24 cellular contexts compared by ENCODE assay signal in the genomic region with DNA sequence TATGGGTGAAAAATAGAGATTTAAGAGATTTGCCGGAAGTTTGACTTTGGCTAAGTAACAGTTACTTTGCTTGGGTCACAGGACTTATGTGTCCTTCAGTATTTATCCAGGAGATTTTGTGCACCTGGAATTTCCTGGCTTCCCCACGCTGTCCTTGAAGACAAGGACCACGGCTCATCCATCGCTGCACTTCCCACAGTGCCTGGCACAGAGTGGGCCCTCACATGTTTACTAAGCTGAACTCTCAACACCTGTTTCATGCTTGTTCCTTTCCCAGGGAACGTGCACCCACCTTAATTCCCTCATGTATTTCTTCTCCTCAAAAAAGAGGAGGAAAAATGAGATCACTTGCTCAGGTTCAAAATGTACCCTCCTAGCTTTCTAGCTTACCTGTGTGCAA. TPM values are rescaled to one million over a fixed set of nuclear protein-coding genes. Genes with fewer than 3 reads are reported as not detected.
DNase-seq lines count a peak whose midpoint lies in the region; ATAC-seq and TF ChIP-seq lines count a peak whose summit lies in the region.
"Had no signal": no experiment of that assay in that cellular context is flagged by ENCODE, and none has a peak within 500 bp of the region (broad histone marks: within the 10 kb centered on the region; RNA-seq: fewer than 3 reads in every experiment).

No MANE protein-coding gene starts in this region.

- peaks cover 11% of the 10 kb centered on the region for H3F3A ChIP-seq in SK-N-SH (replicated peaks; ENCODE audit: insufficient read depth)

- H3K4me2 ChIP-seq in SK-N-SH, result 0 out of 2 replicates have a peak overlapping the region, but pooled peaks have one; percentile 52

- no peaks in the 10 kb centered on the region for H3K36me3 Mint-ChIP-seq in brain
- H3K36me3 Mint-ChIP-seq in nephron (ENCODE audit: low read depth), result no peaks in the 10 kb centered on the region
- H3K36me3 Mint-ChIP-seq: CD4-positive, CD25-positive, alpha-beta regulatory T cell had no signal

- intact Hi-C loops in thyroid gland (cut with DNase I), result no loop called here

- no peak for TF ChIP-seq EP300 in SK-N-SH (IDR thresholded peaks at IDR 0.05; ENCODE audit: borderline replicate concordance in 1 of 2, low read depth in 1 of 2, low read length in 1 of 2)

- H3K4me1 Mint-ChIP-seq in brain, result peaks cover 48% of the 10 kb centered on the region
- peaks cover 38% of the 10 kb centered on the region for H3K4me1 Mint-ChIP-seq in nephron
- H3K4me1 Mint-ChIP-seq: activated CD4-positive, alpha-beta T cell treated with anti-CD3 and anti-CD28 coated beads, Interleukin-2, amount 10 ng/mL, durations not matched to agents 7 days and 5 days; CD4-positive, CD25-positive, alpha-beta regulatory T cell; central memory CD8-positive, alpha-beta T cell had no signal

- H3K27me3 Mint-ChIP-seq in brain (no peaks in the 10 kb centered on the region), nephron (ENCODE audit: low read depth) (peaks cover 18% of the 10 kb centered on the region)
- H3K27me3 Mint-ChIP-seq: CD4-positive, CD25-positive, alpha-beta regulatory T cell had no signal

- H3K36me3 ChIP-seq in SK-N-SH (replicated peaks in 1 of 2; ENCODE audit: control insufficient read depth in 1 of 2, insufficient read depth in 2 of 2, low read length in 1 of 2), result no peaks in the 10 kb centered on the region
- H3K36me3 ChIP-seq in thyroid gland, result no peaks in the 10 kb centered on the region
- H3K36me3 ChIP-seq: MG63, upper lobe of right lung had no signal

- TF ChIP-seq POLR2A in thyroid gland (IDR thresholded peaks at IDR 0.05), result no peak

- no peaks in the 10 kb centered on the region for H3K9me2 ChIP-seq in SK-N-SH

- peaks cover 0 to 3% (median 0%) of the 10 kb centered on the region in 5 experiments for H3K9me3 Mint-ChIP-seq in brain
- no peaks in the 10 kb centered on the region for H3K9me3 Mint-ChIP-seq in nephron
- H3K9me3 Mint-ChIP-seq: activated CD4-positive, alpha-beta T cell treated with anti-CD3 and anti-CD28 coated beads, Interleukin-2, amount 10 ng/mL, durations not matched to agents 7 days and 5 days; activated T-helper 1 cell treated with anti-CD3 and anti-CD28 coated beads, Interleukin-12 subunit alpha, Interleukin-12 subunit beta, Interleukin-2, Interleukin-4 antibody, amounts not matched to agents 30 ng/mL and 10 ng/mL and 1 ng/mL, durations not matched to agents 14 hours and 24 hours and 36 hours; central memory CD8-positive, alpha-beta T cell; H9 had no signal

- H3K27me3 ChIP-seq in SK-N-SH (ENCODE audit: insufficient read depth), result no peaks in the 10 kb centered on the region
- no peaks in the 10 kb centered on the region for H3K27me3 ChIP-seq in thyroid gland
- H3K27me3 ChIP-seq: MG63, upper lobe of right lung had no signal

- POLR2A ChIA-PET in SK-N-SH (lab: Yijun Ruan, JAX), result no interaction called here

- TF ChIP-seq CTCF in SK-N-SH (IDR thresholded peaks at IDR 0.05) (no peak), brain (conservative IDR thresholded peaks at IDR 0.05) (no peak), nephron (IDR thresholded peaks at IDR 0.05; ENCODE audit: unreplicated experiment in 3 of 3) (no peak), thyroid gland (IDR thresholded peaks at IDR 0.05) (no peak)

- H3K9me3 ChIP-seq in SK-N-SH (no peaks in the 10 kb centered on the region), thyroid gland (no peaks in the 10 kb centered on the region)
- H3K9me3 ChIP-seq: MG63, upper lobe of right lung had no signal

- H3K79me2 ChIP-seq in SK-N-SH (ENCODE audit: insufficient read depth), result no peaks in the 10 kb centered on the region; the same call in 1 of the 2 replicates

- WGBS in SK-N-SH (ENCODE audit: low lambda C conversion rate), result 93% methylated on average over 5 of the region's 5 CpGs
- 92 to 94% methylated on average over 5 of the region's 5 CpGs for WGBS in thyroid gland, 2 donors

- H3K4me3 Mint-ChIP-seq in brain, result peak overlapping the region in 1 of 5 experiments; percentile 11
- no peak overlapping the region for H3K4me3 Mint-ChIP-seq in nephron
- H3K4me3 Mint-ChIP-seq: activated CD4-positive, alpha-beta T cell treated with anti-CD3 and anti-CD28 coated beads, Interleukin-2, amount 10 ng/mL, durations not matched to agents 7 days and 5 days; activated T-helper 1 cell treated with anti-CD3 and anti-CD28 coated beads, Interleukin-12 subunit alpha, Interleukin-12 subunit beta, Interleukin-2, Interleukin-4 antibody, amounts not matched to agents 30 ng/mL and 10 ng/mL and 1 ng/mL, durations not matched to agents 14 hours and 24 hours and 36 hours; CD4-positive, CD25-positive, alpha-beta regulatory T cell; central memory CD8-positive, alpha-beta T cell; H9 had no signal

- H3K4me3 ChIP-seq in SK-N-SH (ENCODE audit: low read depth in 2 of 2, low read length in 1 of 2), result no peak overlapping the region
- no peak overlapping the region for H3K4me3 ChIP-seq in thyroid gland (replicated peaks in 1 of 3)
- H3K4me3 ChIP-seq: MG63, upper lobe of right lung had no signal

- peaks cover 23 to 39% of the 10 kb centered on the region in 2 experiments for H3K4me1 ChIP-seq in SK-N-SH (ENCODE audit: control insufficient read depth in 1 of 2, insufficient read depth in 2 of 2, low read depth in 1 of 2, low read length in 1 of 2)
- H3K4me1 ChIP-seq in thyroid gland, result peaks cover 11 to 16% of the 10 kb centered on the region in 2 donors
- H3K4me1 ChIP-seq: upper lobe of right lung had no signal

- TF ChIP-seq RAD21 in SK-N-SH (IDR thresholded peaks at IDR 0.05; ENCODE audit: low read length), result no peak

- H2AFZ ChIP-seq in SK-N-SH (ENCODE audit: low read depth), result no peak overlapping the region

- H3K27ac ChIP-seq in SK-N-SH (ENCODE audit: low read depth in 2 of 2, low read length in 1 of 2) (peak overlapping the region in 1 of 2 experiments; percentile 98; a peak in 1 of 4 replicates), thyroid gland (peak overlapping the region in 2 of 3 donors; percentile 16 to 33)
- H3K27ac ChIP-seq: 22Rv1, upper lobe of right lung had no signal

- CTCF ChIA-PET in SK-N-SH (lab: Yijun Ruan, JAX), result interaction anchor here (0.8 to 1.7 kb wide), 2 partner anchors 13 to 211 kb away, joined by 3 to 4 read pairs; no protein-coding TSS in a partner anchor

- H3K9ac ChIP-seq in SK-N-SH, result no peak overlapping the region

- H4K20me1 ChIP-seq in SK-N-SH (ENCODE audit: insufficient read depth), result no peaks in the 10 kb centered on the region

- H3K27ac Mint-ChIP-seq in brain, result peak overlapping the region in 4 of 5 experiments; percentile 97 to 98 (median 98)
- H3K27ac Mint-ChIP-seq in nephron, result peak overlapping the region in 2 of 3 experiments; percentile 40 to 48
- H3K27ac Mint-ChIP-seq: activated CD4-positive, alpha-beta T cell treated with anti-CD3 and anti-CD28 coated beads, Interleukin-2, amount 10 ng/mL, durations not matched to agents 7 days and 5 days; activated T-helper 1 cell treated with anti-CD3 and anti-CD28 coated beads, Interleukin-12 subunit alpha, Interleukin-12 subunit beta, Interleukin-2, Interleukin-4 antibody, amounts not matched to agents 30 ng/mL and 10 ng/mL and 1 ng/mL, durations not matched to agents 14 hours and 24 hours and 36 hours; CD4-positive, CD25-positive, alpha-beta regulatory T cell; H9 had no signal

- ATAC-seq in SK-N-SH treated with all-trans-retinoic acid at 6 μM for 48 hours (no peak), HG02870 (IDR thresholded peaks at IDR 0.05; ENCODE audit: unreplicated experiment) (no peak), GM21528 (IDR thresholded peaks at IDR 0.05; ENCODE audit: low FRiP score, unreplicated experiment) (no peak)
- ATAC-seq: upper lobe of right lung had no signal

- DNase-seq in SK-N-SH (no peak), thyroid gland (no peak), epidermal melanocyte (ENCODE audit: insufficient read length, low spot score) (no peak)
- DNase-seq: activated CD4-positive, alpha-beta T cell treated with anti-CD3 and anti-CD28 coated beads, Interleukin-2, amount 10 ng/mL, durations not matched to agents 7 days and 5 days; activated naive CD4-positive, alpha-beta T cell treated with anti-CD3 and anti-CD28 coated beads, Interleukin-2, amount 50 U/mL, for 16 hours; CD4-positive, CD25-positive, alpha-beta regulatory T cell; H9; mesenchymal stem cell; NCI-H1105 treated with DMSO at 0.1 percent for 48 hours; NCI-H1930; NCI-H524; SHP77 treated with DMSO at 0.1 percent for 48 hours; SW 1271; T-helper 9 cell; upper lobe of right lung had no signal

TF ChIP-seq in SK-N-SH, 30 proteins besides CTCF, POLR2A, EP300 and RAD21:
- TF ChIP-seq RCOR1 (IDR thresholded peaks at IDR 0.05; ENCODE audit: low read length), result no peak

TF ChIP-seq in SK-N-SH treated with all-trans-retinoic acid at 6 μM for 48 hours, 23 proteins besides CTCF, POLR2A, EP300 and RAD21:
- TF ChIP-seq GLIS3 (CRISPR knock-in tag; IDR thresholded peaks at IDR 0.05) (no peak), ZNF8 (CRISPR knock-in tag; IDR thresholded peaks at IDR 0.05) (no peak), RARB (CRISPR knock-in tag; IDR thresholded peaks at IDR 0.05) (no peak)
- TF ChIP-seq, protein P1, sequence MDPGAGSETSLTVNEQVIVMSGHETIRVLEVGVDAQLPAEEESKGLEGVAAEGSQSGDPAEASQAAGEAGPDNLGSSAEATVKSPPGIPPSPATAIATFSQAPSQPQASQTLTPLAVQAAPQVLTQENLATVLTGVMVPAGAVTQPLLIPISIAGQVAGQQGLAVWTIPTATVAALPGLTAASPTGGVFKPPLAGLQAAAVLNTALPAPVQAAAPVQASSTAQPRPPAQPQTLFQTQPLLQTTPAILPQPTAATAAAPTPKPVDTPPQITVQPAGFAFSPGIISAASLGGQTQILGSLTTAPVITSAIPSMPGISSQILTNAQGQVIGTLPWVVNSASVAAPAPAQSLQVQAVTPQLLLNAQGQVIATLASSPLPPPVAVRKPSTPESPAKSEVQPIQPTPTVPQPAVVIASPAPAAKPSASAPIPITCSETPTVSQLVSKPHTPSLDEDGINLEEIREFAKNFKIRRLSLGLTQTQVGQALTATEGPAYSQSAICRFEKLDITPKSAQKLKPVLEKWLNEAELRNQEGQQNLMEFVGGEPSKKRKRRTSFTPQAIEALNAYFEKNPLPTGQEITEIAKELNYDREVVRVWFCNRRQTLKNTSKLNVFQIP (CRISPR knock-in tag; IDR thresholded peaks at IDR 0.05; ENCODE audit: borderline replicate concordance, low read depth), result no peak
TF ChIP-seq in SK-N-SH treated with all-trans-retinoic acid at 6 μM for 48 hours: peak in this region for 0.

RNA-seq across cellular contexts. Expression of a gene that starts 32.0 kb away (rescaled TPM):
- polyA plus RNA-seq in SK-N-SH (2012; rRNA removed) (39.4 and 44.3 TPM in 2 replicates), brain (ENCODE audit: insufficient read depth, low read depth, low replicate concordance) (0.68 TPM)
- polyA plus RNA-seq in SK-N-SH (2012; cell fraction: cytosol; rRNA removed), result 32.6 and 41.3 TPM in 2 replicates
- polyA plus RNA-seq in SK-N-SH (2012; cell fraction: nucleus; rRNA removed), result 25.4 and 33.6 TPM in 2 replicates
- total RNA-seq in thyroid gland, result 10 to 100 TPM in 1 of 4 donors, 1 to 10 TPM in 2, under 1 TPM in 1; 0.33 to 21.9 (median 4.3) TPM
- total RNA-seq: activated CD4-positive, alpha-beta T cell treated with anti-CD3 and anti-CD28 coated beads, Interleukin-2, amount 10 ng/mL, durations not matched to agents 7 days and 5 days; CD4-positive, CD25-positive, alpha-beta regulatory T cell had no signal
- polyA plus RNA-seq: CD4-positive, CD25-positive, alpha-beta regulatory T cell had no signal

Comparison
In these comparisons a context has a peak if more than half of its experiments do, and no peak if none do; other contexts are left out.
1. RNA of a gene that starts 32.0 kb away (polyA plus RNA-seq): 25.4 to 44.3 TPM in SK-N-SH; 0.68 TPM in brain (single experiment); every median in the first group is over 10 times any median in the second.